In genomic region chrX:108090474-108091265, GRCh38 we compare ENCODE assay signal across 8 cellular contexts. TPM values are rescaled to one million over a fixed set of nuclear protein-coding genes. Genes with fewer than 3 reads are reported as not detected.
A peak's percentile ranks its signal among the peaks of the same experiment; 100 is the strongest.
DNase-seq lines count a peak whose midpoint lies in the region; ATAC-seq, FAIRE-seq and TF ChIP-seq lines count a peak whose summit lies in the region.

No MANE protein-coding gene starts in this region.

- H4K91ac ChIP-seq in mesenchymal stem cell (ENCODE audit: low read length): no peak overlapping the region

- no peak overlapping the region for H2BK120ac ChIP-seq in mesenchymal stem cell (ENCODE audit: low read depth, low read length)

- peak; percentile 82 for FAIRE-seq in GM12891 (lab: Jason Lieb, UNC)

- in situ Hi-C loops in brain microvascular endothelial cell (cut with HindIII; ENCODE audit: low pct_ligation_motif_present, low sequenced_read_pairs): no loop called here

- no peak overlapping the region for H2AK5ac ChIP-seq in mesenchymal stem cell (ENCODE audit: low read length, severe bottlenecking)

- H3K27me3 ChIP-seq in brain microvascular endothelial cell (replicated peaks) (no peaks in the 10 kb centered on the region), mesenchymal stem cell (ENCODE audit: control insufficient read depth in 1 of 2, insufficient read depth in 1 of 2, low read length in 2 of 2) (no peaks in the 10 kb centered on the region)

- WGBS in mesenchymal stem cell: 0% methylated on average over 12 of the region's 20 CpGs

- no peak overlapping the region for H3K18ac ChIP-seq in mesenchymal stem cell (ENCODE audit: low read depth in 1 of 2, low read length in 2 of 2)

- no peak overlapping the region for H2BK15ac ChIP-seq in mesenchymal stem cell (ENCODE audit: low read depth, poor library complexity, severe bottlenecking)

- DNase-seq in GM12891 (ENCODE audit: insufficient read length, low spot score) (no peak), brain microvascular endothelial cell (peak; percentile 11), mesenchymal stem cell (peak; percentile 80), retina (no peak)

- peaks cover 3% of the 10 kb centered on the region for H3K36me3 ChIP-seq in brain microvascular endothelial cell (replicated peaks)
- peaks cover 0 to 25% of the 10 kb centered on the region in 2 experiments for H3K36me3 ChIP-seq in mesenchymal stem cell (ENCODE audit: control insufficient read depth in 1 of 2, insufficient read depth in 2 of 2, low read depth in 1 of 2, low read length in 2 of 2)

- H2AFZ ChIP-seq in mesenchymal stem cell (ENCODE audit: low read depth, low read length): no peak overlapping the region

- peak overlapping the region; percentile 74 for H3K4me3 ChIP-seq in brain microvascular endothelial cell (ENCODE audit: low read depth, low read length)
- H3K4me3 ChIP-seq in mesenchymal stem cell (ENCODE audit: insufficient read depth in 1 of 2, low read depth in 1 of 2, low read length in 2 of 2): peak overlapping the region; percentile 66 to 85

- H3K23ac ChIP-seq in mesenchymal stem cell (ENCODE audit: low read length in 2 of 2): no peak overlapping the region

- no peak for TF ChIP-seq POLR2A in GM12891 (IDR thresholded peaks at IDR 0.05; ENCODE audit: low read depth, low read length)

- no peak overlapping the region for H2BK12ac ChIP-seq in mesenchymal stem cell (ENCODE audit: low read length in 2 of 2)

- no peak overlapping the region for H3K14ac ChIP-seq in mesenchymal stem cell (ENCODE audit: low read length in 2 of 2)

- no peaks in the 10 kb centered on the region for H3K4me1 ChIP-seq in mesenchymal stem cell (ENCODE audit: control insufficient read depth, insufficient read depth, low read depth, low read length)

- no peaks in the 10 kb centered on the region for H3K9me3 ChIP-seq in mesenchymal stem cell (ENCODE audit: control insufficient read depth, low read length)

- peak overlapping the region; percentile 95 for H3K27ac ChIP-seq in brain microvascular endothelial cell
- peak overlapping the region; percentile 88 for H3K27ac ChIP-seq in mesenchymal stem cell (ENCODE audit: low read length, poor library complexity, severe bottlenecking)

- peak; percentile 9 for ATAC-seq in HG03378 (IDR thresholded peaks at IDR 0.05; ENCODE audit: unreplicated experiment)
- no peak for ATAC-seq in GM18873 (IDR thresholded peaks at IDR 0.05; ENCODE audit: low FRiP score, unreplicated experiment)
- no peak for ATAC-seq in HG03175 (IDR thresholded peaks at IDR 0.05; ENCODE audit: unreplicated experiment)
- ATAC-seq in GM21576 (IDR thresholded peaks at IDR 0.05; ENCODE audit: unreplicated experiment): no peak

- H4K8ac ChIP-seq in mesenchymal stem cell (ENCODE audit: low read length): no peak overlapping the region

- no peak overlapping the region for H3K4ac ChIP-seq in mesenchymal stem cell (ENCODE audit: low read depth in 1 of 2, low read length in 2 of 2)

- H3K79me1 ChIP-seq in mesenchymal stem cell (replicated peaks; ENCODE audit: low read length, poor library complexity, severe bottlenecking): no peaks in the 10 kb centered on the region

- H2BK5ac ChIP-seq in mesenchymal stem cell (ENCODE audit: low read depth, low read length, poor library complexity, severe bottlenecking): no peak overlapping the region

- peak overlapping the region; percentile 89 for H3K9ac ChIP-seq in mesenchymal stem cell (ENCODE audit: low read length)

- H3K4me2 ChIP-seq in mesenchymal stem cell (ENCODE audit: low read length, poor library complexity, severe bottlenecking): peak overlapping the region; percentile 68

- no peak for TF ChIP-seq CTCF in brain microvascular endothelial cell (IDR thresholded peaks at IDR 0.05; ENCODE audit: low read depth, low read length, missing control alignments)

TF ChIP-seq in GM12891, 5 proteins besides CTCF, POLR2A, EP300 and RAD21:
- TF ChIP-seq POU2F2 (IDR thresholded peaks at IDR 0.05; ENCODE audit: low read depth, low read length) (no peak), SPI1 (IDR thresholded peaks at IDR 0.05; ENCODE audit: low read depth, low read length) (no peak), TAF1 (IDR thresholded peaks at IDR 0.05; ENCODE audit: low read depth, low read length) (no peak), POLR2AphosphoS5 (IDR thresholded peaks at IDR 0.05; ENCODE audit: low read depth, low read length) (no peak), PAX5 (IDR thresholded peaks at IDR 0.05; ENCODE audit: insufficient read depth, low read length, severe bottlenecking) (no peak)

RNA-seq across cellular contexts. Expression of gene PSMD10, which starts 0.7 kb away (rescaled TPM):
- 54.9 TPM for polyA plus RNA-seq in GM12891 (2012; ENCODE audit: low read depth, missing spikeins)
- 39.2 TPM for polyA plus RNA-seq in mesenchymal stem cell (2013, experiment 1 of 2)
- polyA plus RNA-seq in mesenchymal stem cell (2013, experiment 2 of 2): 43.2 TPM

RNA-seq across cellular contexts. Expression of gene ATG4A, which starts 0.9 kb away (rescaled TPM):
- polyA plus RNA-seq in GM12891 (2012; ENCODE audit: low read depth, missing spikeins): 9.2 TPM
- 9.4 TPM for polyA plus RNA-seq in mesenchymal stem cell (2013, experiment 1 of 2)
- 10.6 TPM for polyA plus RNA-seq in mesenchymal stem cell (2013, experiment 2 of 2)

RNA-seq across cellular contexts. Expression of gene VSIG1, which starts 45.8 kb away (rescaled TPM):
- not detected for polyA plus RNA-seq in GM12891 (2012; ENCODE audit: low read depth, missing spikeins)
- polyA plus RNA-seq in mesenchymal stem cell (2013, experiment 1 of 2): 0.03 TPM
- polyA plus RNA-seq in mesenchymal stem cell (2013, experiment 2 of 2): 0.01 TPM

Comparison
In these comparisons a context has a peak if more than half of its experiments do, and no peak if none do; other contexts are left out.
1. DNase-seq: peak in brain microvascular endothelial cell (single experiment) and mesenchymal stem cell (single experiment); none in GM12891 (single experiment) and retina (single experiment).